9 cellular contexts compared by ENCODE assay signal in genomic region chr1:94924967-94925366, GRCh38. TPM values are rescaled to one million over a fixed set of nuclear protein-coding genes. Genes with fewer than 3 reads are reported as not detected.
DNase-seq lines count a peak whose midpoint lies in the region; ATAC-seq and TF ChIP-seq lines count a peak whose summit lies in the region.
"Had no signal": no experiment of that assay in that cellular context is flagged by ENCODE, and none has a peak within 500 bp of the region (broad histone marks: within the 10 kb centered on the region; RNA-seq: fewer than 3 reads in every experiment).

No MANE protein-coding gene starts in this region.

- H3K79me1 ChIP-seq in mesendoderm (ENCODE audit: low read length), result peaks cover 6% of the 10 kb centered on the region

- peak overlapping the region; percentile 95 for H3K27ac ChIP-seq in left ventricle myocardium inferior (replicated peaks)
- peak overlapping the region; percentile 98 for H3K27ac ChIP-seq in colonic mucosa
- peak overlapping the region; percentile 98 for H3K27ac ChIP-seq in mesendoderm (ENCODE audit: low read depth, low read length)
- H3K27ac ChIP-seq in aorta (ENCODE audit: low read depth in 1 of 2, low read length in 2 of 2), result peak overlapping the region; percentile 9 to 73

- intact Hi-C loops in left ventricle myocardium inferior (cut with micrococcal nuclease), result loop anchor here (10.0 kb wide), 1 partner anchor 110 kb away; no protein-coding TSS in a partner anchor
- intact Hi-C loops in left ventricle myocardium superior (cut with micrococcal nuclease), result no loop called here
- intact Hi-C loops in colonic mucosa (cut with DNase I), result loop anchor here (5.0 kb wide), 1 partner anchor 63 kb away; no protein-coding TSS in a partner anchor
- intact Hi-C loops in aorta (cut with DNase I), result loop anchor here (2.0 to 10.0 kb wide), 5 partner anchors 58 to 310 kb away; partner anchors contain the start of gene RWDD3 (in 1 of the 2)

- H3K36me3 ChIP-seq in left ventricle myocardium inferior, result no peaks in the 10 kb centered on the region
- H3K36me3 ChIP-seq in colonic mucosa, result no peaks in the 10 kb centered on the region
- H3K36me3 ChIP-seq in mesendoderm (ENCODE audit: control insufficient read depth, insufficient read depth, low read length), result no peaks in the 10 kb centered on the region
- no peaks in the 10 kb centered on the region for H3K36me3 ChIP-seq in aorta (ENCODE audit: control insufficient read depth in 1 of 2, insufficient read depth in 2 of 2, low read length in 1 of 2)

- no peak for DNase-seq in left ventricle myocardium inferior
- no peak for DNase-seq in left ventricle myocardium superior
- DNase-seq in colonic mucosa, result no peak
- no peak for DNase-seq in mesendoderm
- DNase-seq in aorta, result no peak
- no peak for DNase-seq in AG08396 (ENCODE audit: low spot score)
- DNase-seq in stimulated activated naive CD4-positive, alpha-beta T cell (lab: John Stamatoyannopoulos, UW), result no peak
- DNase-seq: GF-D8 had no signal

- no peaks in the 10 kb centered on the region for H3K27me3 ChIP-seq in left ventricle myocardium inferior (ENCODE audit: low read depth)
- H3K27me3 ChIP-seq in colonic mucosa, result no peaks in the 10 kb centered on the region
- H3K27me3 ChIP-seq in mesendoderm (ENCODE audit: insufficient read depth, low read length, poor library complexity), result no peaks in the 10 kb centered on the region
- no peaks in the 10 kb centered on the region for H3K27me3 ChIP-seq in aorta (ENCODE audit: control insufficient read depth in 1 of 2, insufficient read depth in 2 of 2, low read length in 1 of 2)

- no peak overlapping the region for H4K8ac ChIP-seq in mesendoderm (ENCODE audit: low read depth, low read length)

- ATAC-seq in left ventricle myocardium superior (no peak), aorta (ENCODE audit: low FRiP score) (no peak), HG03139 (IDR thresholded peaks at IDR 0.05; ENCODE audit: unreplicated experiment) (no peak)

- peak overlapping the region; percentile 36 for H3K4me2 ChIP-seq in mesendoderm (ENCODE audit: low read length)

- H3K18ac ChIP-seq in mesendoderm (ENCODE audit: low read length), result no peak overlapping the region

- peaks cover 97% of the 10 kb centered on the region for H3K4me1 ChIP-seq in left ventricle myocardium inferior
- peaks cover 6% of the 10 kb centered on the region for H3K4me1 ChIP-seq in colonic mucosa
- peaks cover 12% of the 10 kb centered on the region for H3K4me1 ChIP-seq in mesendoderm (ENCODE audit: control insufficient read depth, low read depth, low read length)
- H3K4me1 ChIP-seq in aorta (ENCODE audit: control insufficient read depth in 1 of 2, insufficient read depth in 2 of 2, low read length in 2 of 2), result peaks cover 0 to 9% of the 10 kb centered on the region in 2 donors

- no peaks in the 10 kb centered on the region for H3K9me3 ChIP-seq in left ventricle myocardium inferior (replicated peaks)
- H3K9me3 ChIP-seq in colonic mucosa, result no peaks in the 10 kb centered on the region
- H3K9me3 ChIP-seq in aorta (ENCODE audit: control insufficient read depth, low read length), result no peaks in the 10 kb centered on the region

- peak overlapping the region; percentile 91 for H3K56ac ChIP-seq in mesendoderm (ENCODE audit: low read length)

- H3K4ac ChIP-seq in mesendoderm (ENCODE audit: low read depth, low read length), result no peak overlapping the region

- no peak overlapping the region for H2BK120ac ChIP-seq in mesendoderm (ENCODE audit: low read depth, low read length)

- no peak overlapping the region for H4K5ac ChIP-seq in mesendoderm (ENCODE audit: low read length)

- peak overlapping the region; percentile 80 for H3K4me3 ChIP-seq in left ventricle myocardium inferior
- peak overlapping the region; percentile 74 for H3K4me3 ChIP-seq in colonic mucosa
- H3K4me3 ChIP-seq in mesendoderm (ENCODE audit: low read length), result peak overlapping the region; percentile 76
- peak overlapping the region; percentile 81 to 89 for H3K4me3 ChIP-seq in aorta (ENCODE audit: low read length in 2 of 2)

- H3K79me2 ChIP-seq in mesendoderm (ENCODE audit: control insufficient read depth, insufficient read depth, low read length), result peaks cover 66% of the 10 kb centered on the region

- no CpG with 5 or more reads among the region's 3 CpGs for WGBS in mesendoderm (ENCODE audit: extremely low coverage, insufficient coverage, low lambda C conversion rate)
- WGBS in aorta, 2 donors, result 1 to 2% methylated on average over 3 of the region's 3 CpGs

- H2BK5ac ChIP-seq in mesendoderm (ENCODE audit: low read length), result no peak overlapping the region

- no peak overlapping the region for H2BK15ac ChIP-seq in mesendoderm (replicated peaks; ENCODE audit: low read depth)

- H3K23ac ChIP-seq in mesendoderm (ENCODE audit: low read length), result no peak overlapping the region

- no peak overlapping the region for H2AK5ac ChIP-seq in mesendoderm (ENCODE audit: low read length)

- TF ChIP-seq CTCF in left ventricle myocardium inferior (IDR thresholded peaks at IDR 0.05; ENCODE audit: borderline replicate concordance) (no peak), colonic mucosa (IDR thresholded peaks at IDR 0.05) (no peak)

- H3K9ac ChIP-seq in colonic mucosa (ENCODE audit: low read depth in 2 of 2, low read length in 2 of 2) (peak overlapping the region; percentile 64 to 98), mesendoderm (ENCODE audit: low read length) (peak overlapping the region; percentile 90)

RNA-seq across cellular contexts. Expression of gene CNN3, which starts 1.9 kb away (rescaled TPM):
- total RNA-seq in left ventricle myocardium inferior, result 67.9 TPM
- total RNA-seq in left ventricle myocardium superior, result 51.8 TPM
- 100 to 1,000 TPM; 117 to 164 TPM for total RNA-seq in colonic mucosa
- 219 TPM for polyA plus RNA-seq in mesendoderm (2013, experiment 1 of 2)
- polyA plus RNA-seq in mesendoderm (2013, experiment 2 of 2), result 222 TPM
- 100 to 1,000 TPM; 386 to 463 TPM for total RNA-seq in aorta
- polyA plus RNA-seq in aorta, result 100 to 1,000 TPM; 138 to 203 TPM

Comparison
In these comparisons a context has a peak if more than half of its experiments do, and no peak if none do; other contexts are left out.
1. H3K27ac ChIP-seq: peak in every context shown above with its lines; median percentile 98 in colonic mucosa; 98 in mesendoderm; 95 in left ventricle myocardium inferior; 41 in aorta.